In genomic region chr10:33468006-33468405, GRCh38 we compare ENCODE assay signal across 3 cellular contexts.
DNase-seq lines count a peak whose midpoint lies in the region; ATAC-seq and TF ChIP-seq lines count a peak whose summit lies in the region.
"Not testable (repeated sequence)": the region's sequence is repeated elsewhere in the genome, so short reads cannot be mapped to it uniquely, and the experiment has no call there.

No MANE protein-coding gene starts in this region.

- not testable (repeated sequence) for H3K27me3 ChIP-seq in right cardiac atrium (ENCODE audit: control insufficient read depth, insufficient read depth); testis

- H3K36me3 ChIP-seq in testis (ENCODE audit: low read depth, missing control alignments): not testable (repeated sequence)

- not testable (repeated sequence) for ATAC-seq in right cardiac atrium

- DNase-seq in activated gamma-delta T cell (lab: John Stamatoyannopoulos, UW) (peak; percentile 8), right cardiac atrium (peak in 2 of 3 donors; percentile 20 to 44)
- not testable (repeated sequence) for DNase-seq in testis

- TF ChIP-seq CTCF in testis (IDR thresholded peaks at IDR 0.05): not testable (repeated sequence)

- 94% methylated on average over 24 of the region's 28 CpGs for WGBS in right cardiac atrium
- WGBS in testis, 2 donors: 79% methylated on average over 28 of the region's 28 CpGs; no CpG with 5 or more reads in 1 of the 2 donors

- not testable (repeated sequence) for TF ChIP-seq POLR2A in testis (IDR thresholded peaks at IDR 0.05)

- not testable (repeated sequence) for H3K4me1 ChIP-seq in right cardiac atrium (ENCODE audit: control insufficient read depth, insufficient read depth, low read length); testis

- intact Hi-C loops in right cardiac atrium (cut with DNase I): loop anchor here in 1 of 4 donors (10.0 kb wide), 1 partner anchor 133 kb away; the partner anchor contains the start of gene NRP1
- intact Hi-C loops in testis (cut with DNase I; ENCODE audit: low total_unique reads): not testable (repeated sequence)

- not testable (repeated sequence) for H3K4me3 ChIP-seq in right cardiac atrium (ENCODE audit: low read length)
- H3K4me3 ChIP-seq in testis: peak overlapping the region; percentile 29 to 36

- not testable (repeated sequence) for H3K9me3 ChIP-seq in right cardiac atrium (ENCODE audit: control insufficient read depth, low read length); testis

- not testable (repeated sequence) for H3K27ac ChIP-seq in right cardiac atrium (ENCODE audit: low read length); testis
